In the genomic region with DNA sequence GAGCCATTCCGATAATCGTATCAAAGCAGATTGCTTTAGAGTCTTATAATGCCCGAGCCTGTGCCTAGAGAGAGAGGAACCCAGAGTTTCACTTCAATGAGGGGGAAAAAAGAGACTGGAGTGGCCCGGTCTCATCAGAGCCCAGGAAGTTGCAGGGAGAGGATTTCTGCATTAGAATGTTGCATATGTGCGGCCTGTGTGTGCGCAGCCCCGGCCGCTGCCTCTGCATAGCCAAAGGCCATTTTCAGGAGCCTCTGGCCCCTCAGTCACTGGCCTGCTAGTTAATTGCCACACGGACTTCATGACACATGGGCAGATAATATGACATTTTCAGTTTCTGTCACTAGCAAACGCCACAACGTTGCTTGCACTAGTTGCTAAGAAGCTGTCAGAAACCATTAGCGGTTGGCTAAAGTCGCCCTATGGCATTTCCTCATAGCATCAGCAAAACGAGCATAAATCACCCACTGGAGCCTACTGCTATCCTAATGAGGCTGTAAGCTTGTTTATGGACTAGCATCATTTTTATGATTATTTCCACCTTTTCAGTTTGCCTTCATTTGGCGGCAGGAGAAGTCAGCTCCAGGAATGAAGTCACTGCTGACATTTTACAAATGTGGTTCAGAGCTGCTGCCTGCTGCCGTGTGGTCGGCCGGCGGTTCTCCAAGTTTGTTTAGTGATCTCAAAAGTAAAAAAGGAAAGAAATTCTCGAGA, we compare ENCODE assay signal across 10 cellular contexts.
A peak's percentile ranks its signal among the peaks of the same experiment; 100 is the strongest.
DNase-seq lines count a peak whose midpoint lies in the region; ATAC-seq and TF ChIP-seq lines count a peak whose summit lies in the region.
"Had no signal": no experiment of that assay in that cellular context is flagged by ENCODE, and none has a peak within 500 bp of the region (broad histone marks: within the 10 kb centered on the region; RNA-seq: fewer than 3 reads in every experiment).

No MANE protein-coding gene starts in this region.

- H3K9ac ChIP-seq in HUES64 (ENCODE audit: low read depth, low read length) = no peak overlapping the region

- H3K9me3 ChIP-seq in HUES64 (ENCODE audit: insufficient read depth, low read depth, low read length) (no peaks in the 10 kb centered on the region), tibial artery (no peaks in the 10 kb centered on the region)

- H3K4me1 ChIP-seq in HUES64 (ENCODE audit: insufficient read depth, low read length) (peaks cover 60% of the 10 kb centered on the region), tibial artery (peaks cover 0 to 32% (median 12%) of the 10 kb centered on the region in 4 donors)

- H3K4me3 ChIP-seq in HUES64 (ENCODE audit: low read length) (peak overlapping the region; percentile 28), astrocyte of the spinal cord (ENCODE audit: low read depth, low read length) (no peak overlapping the region), tibial artery (peak overlapping the region in 1 of 2 donors; percentile 11)

- H3K27me3 ChIP-seq in HUES64 (ENCODE audit: insufficient read depth, low read length) (no peaks in the 10 kb centered on the region; the same call in 1 of the 2 replicates), tibial artery (no peaks in the 10 kb centered on the region)

- in situ Hi-C loops in astrocyte of the spinal cord (cut with HindIII; ENCODE audit: low sequenced_read_pairs) = no loop called here

- DNase-seq in astrocyte of the spinal cord (ENCODE audit: low read depth, low spot score) (peak; percentile 68), iris pigment epithelial cell (ENCODE audit: low read depth) (peak; percentile 34), superior temporal gyrus (ENCODE audit: extremely low spot score) (peak; percentile 32), CD1c-positive myeloid dendritic cell (ENCODE audit: extremely low spot score) (no peak), NCI-H1048 (lab: John Stamatoyannopoulos, UW) (no peak), tibial artery (no peak)
- DNase-seq: cerebellar nuclear complex, DMS153 had no signal

- H3K36me3 ChIP-seq in HUES64 (ENCODE audit: insufficient read depth, low read length) (no peaks in the 10 kb centered on the region), tibial artery (no peaks in the 10 kb centered on the region)

- H3K27ac ChIP-seq in HUES64 (ENCODE audit: low read depth, low read length) = peak overlapping the region; percentile 63; the same call in 1 of the 2 replicates
- H3K27ac ChIP-seq in tibial artery = no peak overlapping the region

- intact Hi-C loops in tibial artery (cut with DNase I; ENCODE audit: low total_unique reads) = no loop called here

- TF ChIP-seq CTCF in astrocyte of the spinal cord (IDR thresholded peaks at IDR 0.05; ENCODE audit: low read depth, low read length) = no peak
- TF ChIP-seq CTCF in tibial artery (IDR thresholded peaks at IDR 0.05) = no peak

- no peak for ATAC-seq in GM21717 (IDR thresholded peaks at IDR 0.05; ENCODE audit: unreplicated experiment)

- WGBS in HUES64 = 29% methylated on average over 20 of the region's 20 CpGs

Comparison
In these comparisons a context has a peak if more than half of its experiments do, and no peak if none do; other contexts are left out.
1. DNase-seq: peak in astrocyte of the spinal cord (single experiment), iris pigment epithelial cell (single experiment) and superior temporal gyrus (single experiment); none in CD1c-positive myeloid dendritic cell (single experiment), NCI-H1048 (single experiment) and tibial artery (0 of 2).